In the genomic region with DNA sequence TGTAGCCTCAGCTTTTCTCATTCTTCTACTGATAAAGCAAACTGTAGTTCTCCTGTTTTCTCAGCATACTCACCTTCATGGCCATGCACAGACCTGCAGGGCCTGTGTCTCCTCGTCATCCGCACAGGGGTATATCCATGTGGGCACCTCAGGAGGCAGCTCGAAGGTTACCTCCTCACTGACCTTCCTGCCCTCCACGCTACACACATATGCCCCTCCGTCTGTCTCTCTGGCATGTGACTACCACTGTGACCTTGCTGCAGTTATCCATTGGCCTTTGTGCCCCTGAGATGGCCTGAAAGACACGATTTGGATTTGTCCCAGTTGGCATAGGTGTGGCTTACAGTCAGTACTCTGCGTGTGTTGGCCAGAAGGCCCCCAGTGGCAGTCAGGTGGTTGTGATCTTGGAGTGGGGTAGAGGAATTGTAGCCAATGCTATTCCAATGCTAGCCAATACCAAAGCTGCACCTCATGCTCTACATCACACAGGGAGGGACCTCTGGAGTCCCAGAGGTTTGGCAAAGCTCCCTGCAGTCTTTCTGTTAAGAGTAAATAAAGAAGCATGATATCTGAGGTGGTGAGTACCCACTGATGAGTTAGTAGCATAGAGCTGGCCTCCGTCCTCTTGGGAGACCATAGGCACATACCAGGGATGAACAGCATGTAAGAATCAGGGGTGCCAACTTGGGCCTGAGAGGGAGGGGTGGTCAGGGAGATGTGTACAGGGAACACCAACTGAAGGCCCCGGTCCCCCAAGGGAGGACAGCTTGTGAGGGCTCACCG, we compare ENCODE assay signal across 18 cellular contexts.
A peak's percentile ranks its signal among the peaks of the same experiment; 100 is the strongest.
DNase-seq lines count a peak whose midpoint lies in the region; ATAC-seq and TF ChIP-seq lines count a peak whose summit lies in the region.
"Had no signal": no experiment of that assay in that cellular context is flagged by ENCODE, and none has a peak within 500 bp of the region (broad histone marks: within the 10 kb centered on the region; RNA-seq: fewer than 3 reads in every experiment).

No MANE protein-coding gene starts in this region.

- H3K27me3 ChIP-seq in right atrium auricular region (no peaks in the 10 kb centered on the region), vagina (no peaks in the 10 kb centered on the region)
- H3K27me3 ChIP-seq: left lung, MG63 had no signal

- no peaks in the 10 kb centered on the region for H3K27me3 Mint-ChIP-seq in activated CD8-positive, alpha-beta T cell treated with anti-CD3 and anti-CD28 coated beads, Interleukin-2, amount 10 ng/mL, durations not matched to agents 7 days and 5 days (ENCODE audit: low read depth)
- H3K27me3 Mint-ChIP-seq: brain, naive B cell had no signal

- H3K36me3 ChIP-seq in right atrium auricular region (no peaks in the 10 kb centered on the region), vagina (no peaks in the 10 kb centered on the region)
- H3K36me3 ChIP-seq: left lung, MG63 had no signal

- peaks cover 8% of the 10 kb centered on the region for H3K36me3 Mint-ChIP-seq in activated CD8-positive, alpha-beta T cell treated with anti-CD3 and anti-CD28 coated beads, Interleukin-2, amount 10 ng/mL, durations not matched to agents 7 days and 5 days (ENCODE audit: low read depth)

- intact Hi-C loops in Right ventricle myocardium inferior (cut with DNase I) (loop anchor here (5.0 kb wide), 2 partner anchors 71 to 86 kb away; no protein-coding TSS in a partner anchor), cardiac septum (cut with DNase I) (loop anchor here (5.0 kb wide), 1 partner anchor 71 kb away; no protein-coding TSS in a partner anchor), vagina (cut with DNase I) (no loop called here)

- H3K4me1 ChIP-seq in right atrium auricular region (peaks cover 0 to 37% of the 10 kb centered on the region in 2 donors), vagina (no peaks in the 10 kb centered on the region)
- H3K4me1 ChIP-seq: left lung had no signal

- H3K9me3 ChIP-seq in right atrium auricular region (no peaks in the 10 kb centered on the region), vagina (no peaks in the 10 kb centered on the region)
- H3K9me3 ChIP-seq: left lung, MG63 had no signal

- H3K4me3 ChIP-seq in right atrium auricular region (no peak overlapping the region), vagina (no peak overlapping the region)
- H3K4me3 ChIP-seq: GM23248, left lung, MG63 had no signal

- peak; percentile 89 for ATAC-seq in Right ventricle myocardium inferior
- ATAC-seq in activated CD8-positive, alpha-beta T cell treated with anti-CD3 and anti-CD28 coated beads, Interleukin-2, amount 10 ng/mL, durations not matched to agents 7 days and 5 days, result no peak
- ATAC-seq in HG03196 (IDR thresholded peaks at IDR 0.05; ENCODE audit: unreplicated experiment), result no peak
- ATAC-seq: left lung had no signal

- POLR2A ChIA-PET in activated CD8-positive, alpha-beta T cell treated with anti-CD3 and anti-CD28 coated beads, Interleukin-2, amount 10 ng/mL, durations not matched to agents 7 days and 5 days (lab: Charles Lee), result no interaction called here

- no peak overlapping the region for H3K4me3 Mint-ChIP-seq in activated CD8-positive, alpha-beta T cell treated with anti-CD3 and anti-CD28 coated beads, Interleukin-2, amount 10 ng/mL, durations not matched to agents 7 days and 5 days
- H3K4me3 Mint-ChIP-seq: brain had no signal

- no peaks in the 10 kb centered on the region for H3K9me3 Mint-ChIP-seq in activated CD8-positive, alpha-beta T cell treated with anti-CD3 and anti-CD28 coated beads, Interleukin-2, amount 10 ng/mL, durations not matched to agents 7 days and 5 days (ENCODE audit: insufficient read depth)
- H3K9me3 Mint-ChIP-seq: brain had no signal

- TF ChIP-seq CTCF in right atrium auricular region (IDR thresholded peaks at IDR 0.05), result no peak
- no peak for TF ChIP-seq CTCF in vagina (IDR thresholded peaks at IDR 0.05)

- H3K27ac Mint-ChIP-seq in activated CD8-positive, alpha-beta T cell treated with anti-CD3 and anti-CD28 coated beads, Interleukin-2, amount 10 ng/mL, durations not matched to agents 7 days and 5 days, result peak overlapping the region; percentile 60
- H3K27ac Mint-ChIP-seq: brain, naive B cell had no signal

- CTCF ChIA-PET in activated CD8-positive, alpha-beta T cell treated with anti-CD3 and anti-CD28 coated beads, Interleukin-2, amount 10 ng/mL, durations not matched to agents 7 days and 5 days (lab: Charles Lee), result interaction anchor here (1.3 kb wide), 1 partner anchor 25 kb away, joined by 5 read pairs; no protein-coding TSS in a partner anchor

- peaks cover 28% of the 10 kb centered on the region for H3K4me1 Mint-ChIP-seq in activated CD8-positive, alpha-beta T cell treated with anti-CD3 and anti-CD28 coated beads, Interleukin-2, amount 10 ng/mL, durations not matched to agents 7 days and 5 days (ENCODE audit: low read depth)

- TF ChIP-seq POLR2A in vagina (IDR thresholded peaks at IDR 0.05), result no peak

- DNase-seq in Right ventricle myocardium inferior (ENCODE audit: missing footprints), result no peak
- DNase-seq in cardiac septum (ENCODE audit: low spot score), result no peak
- DNase-seq in activated CD8-positive, alpha-beta T cell treated with anti-CD3 and anti-CD28 coated beads, Interleukin-2, amount 10 ng/mL, durations not matched to agents 7 days and 5 days, result peak; percentile 8
- peak; percentile 56 for DNase-seq in right atrium auricular region (ENCODE audit: low spot score)
- DNase-seq in vagina (ENCODE audit: extremely low spot score in 2 of 2), result peak; percentile 72
- DNase-seq in COLO829 (ENCODE audit: low spot score), result no peak
- no peak for DNase-seq in hypothalamus (lab: John Stamatoyannopoulos, UW)
- DNase-seq: activated gamma-delta T cell, DMS 273 treated with DMSO at 0.1 percent for 48 hours, left lung, MG63, naive B cell, NCI-H2107, NCI-H774 had no signal

- peak overlapping the region; percentile 70 to 77 for H3K27ac ChIP-seq in right atrium auricular region
- no peak overlapping the region for H3K27ac ChIP-seq in vagina
- H3K27ac ChIP-seq: GM23248, left lung, RWPE1 had no signal

Comparison
In these comparisons a context has a peak if more than half of its experiments do, and no peak if none do; other contexts are left out.
1. DNase-seq: peak in activated CD8-positive, alpha-beta T cell treated with anti-CD3 and anti-CD28 coated beads, Interleukin-2, amount 10 ng/mL, durations not matched to agents 7 days and 5 days (single experiment), right atrium auricular region (single experiment) and vagina (2 of 2); none in Right ventricle myocardium inferior (single experiment), cardiac septum (single experiment), COLO829 (single experiment) and hypothalamus (0 of 51).